Comparison of ENCODE assay signal across 8 cellular contexts in the genomic region with DNA sequence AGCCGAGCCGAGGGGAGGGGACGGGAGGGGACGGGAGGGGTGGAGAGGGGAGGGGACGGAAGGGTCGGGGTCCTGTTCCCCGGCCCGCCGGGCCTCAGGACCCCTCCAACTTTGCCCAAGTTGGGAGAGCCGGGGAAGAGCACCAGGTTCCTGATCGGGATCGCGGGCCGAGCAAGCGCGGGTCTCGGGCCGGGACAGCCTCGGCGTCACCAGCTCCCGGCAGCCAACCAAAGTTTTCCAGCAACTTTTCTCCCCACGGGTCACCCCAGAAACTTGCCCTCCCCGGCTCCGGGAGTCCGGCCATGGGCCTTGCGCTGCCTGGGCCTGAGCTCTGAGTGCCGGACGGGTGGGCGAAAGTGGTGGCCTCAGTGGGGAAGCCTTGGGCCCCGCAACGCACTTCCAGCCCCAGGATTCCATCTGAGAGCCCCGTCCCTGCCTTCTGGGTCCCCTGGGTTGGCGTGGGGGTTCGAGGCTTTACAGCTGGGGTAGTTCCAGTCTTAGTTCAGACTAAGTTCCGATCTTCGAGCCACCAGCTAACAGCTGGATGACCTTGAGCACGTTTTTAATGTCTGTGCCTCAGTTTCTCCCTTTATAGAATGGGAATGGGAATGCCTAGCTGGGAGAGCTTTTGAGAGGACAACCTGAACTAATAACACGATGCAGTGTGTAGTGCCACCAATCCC. TPM values are rescaled to one million over a fixed set of nuclear protein-coding genes. Genes with fewer than 3 reads are reported as not detected.
DNase-seq lines count a peak whose midpoint lies in the region; ATAC-seq, FAIRE-seq and TF ChIP-seq lines count a peak whose summit lies in the region.

No MANE protein-coding gene starts in this region.

- H3K36me3 Mint-ChIP-seq in neural crest cell (ENCODE audit: low read depth): no peaks in the 10 kb centered on the region

- peaks cover 34% of the 10 kb centered on the region for H3K27me3 Mint-ChIP-seq in neural crest cell (ENCODE audit: low read depth)

- peaks cover 42% of the 10 kb centered on the region for H3K4me1 Mint-ChIP-seq in neural crest cell

- TF ChIP-seq EP300 in A549 (IDR thresholded peaks at IDR 0.05): no peak

- DNase-seq in A549 (ENCODE audit: low read depth in 1 of 2, low spot score in 1 of 2): no peak
- DNase-seq in WERI-Rb-1: no peak
- no peak for DNase-seq in esophagus squamous epithelium (lab: John Stamatoyannopoulos, UW)
- DNase-seq in neural crest cell (ENCODE audit: low read depth, low spot score): no peak
- no peak for DNase-seq in cerebellar cortex (ENCODE audit: low spot score)
- DNase-seq in NCI-H526 treated with DMSO at 0.1 percent for 48 hours (lab: John Stamatoyannopoulos, UW): no peak

- no peaks in the 10 kb centered on the region for H3K9me3 Mint-ChIP-seq in neural crest cell

- H3K9me3 ChIP-seq in A549 (no peaks in the 10 kb centered on the region), WERI-Rb-1 (ENCODE audit: severe bottlenecking) (no peaks in the 10 kb centered on the region), esophagus squamous epithelium (no peaks in the 10 kb centered on the region)

- H3K27me3 ChIP-seq in WERI-Rb-1 (ENCODE audit: insufficient read depth, low read depth, severe bottlenecking): no peaks in the 10 kb centered on the region
- no peaks in the 10 kb centered on the region for H3K27me3 ChIP-seq in esophagus squamous epithelium

- TF ChIP-seq CTCF in A549 (IDR thresholded peaks at IDR 0.05) (no peak), WERI-Rb-1 (IDR thresholded peaks at IDR 0.05; ENCODE audit: low read depth, low read length) (no peak), esophagus squamous epithelium (IDR thresholded peaks at IDR 0.05) (no peak), neural crest cell (conservative IDR thresholded peaks at IDR 0.05) (no peak)

- TF ChIP-seq RAD21 in A549 (conservative IDR thresholded peaks at IDR 0.05 in 1 of 2, IDR thresholded peaks at IDR 0.05 in 1 of 2): no peak

- peak overlapping the region; percentile 82 for H3K4me3 Mint-ChIP-seq in neural crest cell

- peaks cover 37% of the 10 kb centered on the region for H3K36me3 ChIP-seq in WERI-Rb-1
- H3K36me3 ChIP-seq in esophagus squamous epithelium: peaks cover 0 to 13% (median 4%) of the 10 kb centered on the region in 3 donors

- intact Hi-C loops in esophagus squamous epithelium (cut with DNase I): no loop called here

- H3K4me1 ChIP-seq in A549: peaks cover 42% of the 10 kb centered on the region
- H3K4me1 ChIP-seq in esophagus squamous epithelium: peaks cover 64 to 86% (median 72%) of the 10 kb centered on the region in 3 donors

- H3K27ac Mint-ChIP-seq in neural crest cell (ENCODE audit: unreplicated experiment): no peak overlapping the region

- no peak for ATAC-seq in A549
- ATAC-seq in GM21737 (IDR thresholded peaks at IDR 0.05; ENCODE audit: unreplicated experiment): peak; percentile 4
- no peak for ATAC-seq in HG02588 (IDR thresholded peaks at IDR 0.05; ENCODE audit: unreplicated experiment)

- H3K4me2 ChIP-seq in A549: peak overlapping the region; percentile 90

- 0% methylated on average over 13 of the region's 38 CpGs for WGBS in A549 (ENCODE audit: missing lambda C conversion rate)
- WGBS in esophagus squamous epithelium, 2 donors: 0 to 3% methylated on average over 4 to 6 of the region's 38 CpGs

- H3K27ac ChIP-seq in A549: peak overlapping the region; percentile 88 to 100
- peak overlapping the region; percentile 55 for H3K27ac ChIP-seq in WERI-Rb-1
- H3K27ac ChIP-seq in esophagus squamous epithelium: peak overlapping the region; percentile 96 to 99 (median 97)

- H3K4me3 ChIP-seq in A549: peak overlapping the region; percentile 85
- peak overlapping the region; percentile 67 for H3K4me3 ChIP-seq in WERI-Rb-1 (ENCODE audit: low read depth, low read length)
- H3K4me3 ChIP-seq in esophagus squamous epithelium: peak overlapping the region; percentile 74 to 85 (median 82)

- FAIRE-seq in A549 (lab: Jason Lieb, UNC): no peak

- POLR2A ChIA-PET in A549 (lab: Yijun Ruan, JAX): interaction anchor here (1.2 to 3.0 kb wide), 4 partner anchors 10 to 40 kb away, joined by 4 to 20 read pairs (median 6); a partner anchor contains a TSS

- TF ChIP-seq POLR2A in A549 (IDR thresholded peaks at IDR 0.05; ENCODE audit: low read length) (no peak), esophagus squamous epithelium (IDR thresholded peaks at IDR 0.05) (no peak)

- CTCF ChIA-PET in A549 (lab: Yijun Ruan, JAX): interaction anchor here (1.2 to 17.9 kb wide), 5 partner anchors 9 to 40 kb away, joined by 3 to 209 read pairs (median 17); a partner anchor contains a TSS

TF ChIP-seq in A549, 52 proteins besides CTCF, POLR2A, EP300 and RAD21:
- TF ChIP-seq JUN (IDR thresholded peaks at IDR 0.05): peak in 1 of 2 experiments; percentile 70; a peak in 4 of 5 replicates
- TF ChIP-seq, protein P1, sequence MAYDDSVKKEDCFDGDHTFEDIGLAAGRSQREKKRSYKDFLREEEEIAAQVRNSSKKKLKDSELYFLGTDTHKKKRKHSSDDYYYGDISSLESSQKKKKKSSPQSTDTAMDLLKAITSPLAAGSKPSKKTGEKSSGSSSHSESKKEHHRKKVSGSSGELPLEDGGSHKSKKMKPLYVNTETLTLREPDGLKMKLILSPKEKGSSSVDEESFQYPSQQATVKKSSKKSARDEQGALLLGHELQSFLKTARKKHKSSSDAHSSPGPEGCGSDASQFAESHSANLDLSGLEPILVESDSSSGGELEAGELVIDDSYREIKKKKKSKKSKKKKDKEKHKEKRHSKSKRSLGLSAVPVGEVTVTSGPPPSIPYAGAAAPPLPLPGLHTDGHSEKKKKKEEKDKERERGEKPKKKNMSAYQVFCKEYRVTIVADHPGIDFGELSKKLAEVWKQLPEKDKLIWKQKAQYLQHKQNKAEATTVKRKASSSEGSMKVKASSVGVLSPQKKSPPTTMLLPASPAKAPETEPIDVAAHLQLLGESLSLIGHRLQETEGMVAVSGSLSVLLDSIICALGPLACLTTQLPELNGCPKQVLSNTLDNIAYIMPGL (CRISPR knock-in tag; IDR thresholded peaks at IDR 0.05; ENCODE audit: borderline replicate concordance): no peak
- TF ChIP-seq RARB (CRISPR knock-in tag; IDR thresholded peaks at IDR 0.05): peak; percentile 28
- TF ChIP-seq, protein P2, sequence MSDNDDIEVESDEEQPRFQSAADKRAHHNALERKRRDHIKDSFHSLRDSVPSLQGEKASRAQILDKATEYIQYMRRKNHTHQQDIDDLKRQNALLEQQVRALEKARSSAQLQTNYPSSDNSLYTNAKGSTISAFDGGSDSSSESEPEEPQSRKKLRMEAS (IDR thresholded peaks at IDR 0.05): 0 out of 2 replicates have a peak, but pooled peaks have one; percentile 21
- TF ChIP-seq, protein P3, sequence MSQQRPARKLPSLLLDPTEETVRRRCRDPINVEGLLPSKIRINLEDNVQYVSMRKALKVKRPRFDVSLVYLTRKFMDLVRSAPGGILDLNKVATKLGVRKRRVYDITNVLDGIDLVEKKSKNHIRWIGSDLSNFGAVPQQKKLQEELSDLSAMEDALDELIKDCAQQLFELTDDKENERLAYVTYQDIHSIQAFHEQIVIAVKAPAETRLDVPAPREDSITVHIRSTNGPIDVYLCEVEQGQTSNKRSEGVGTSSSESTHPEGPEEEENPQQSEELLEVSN (IDR thresholded peaks at IDR 0.05; ENCODE audit: borderline replicate concordance, low read depth): no peak
- 0 out of 2 replicates have a peak, but pooled peaks have one; percentile 17 for TF ChIP-seq FOSB (CRISPR knock-in tag; IDR thresholded peaks at IDR 0.05)
- TF ChIP-seq PHF8 (IDR thresholded peaks at IDR 0.05; ENCODE audit: borderline replicate concordance, low read depth): 0 out of 2 replicates have a peak, but pooled peaks have one; percentile 24

RNA-seq across cellular contexts. Expression of a gene that starts 0.5 kb away (rescaled TPM):
- 23.1 and 23.5 TPM in 2 replicates for polyA plus RNA-seq in A549 (2011; rRNA removed)
- 26.7 and 39.4 TPM in 2 replicates for polyA plus RNA-seq in A549 (2012; cell fraction: cytosol; rRNA removed)
- 101 and 103 TPM in 2 replicates for polyA plus RNA-seq in A549 (2012; cell fraction: nucleus; rRNA removed)
- 11.6 to 16.3 TPM (median 14.7 TPM) in 3 replicates for polyA plus RNA-seq in A549 (2017; fragmentation: RNase III; extraction: RNeasy Plus Mini Kit Qiagen cat#74134 plus additional on column Dnase treatment)
- polyA minus RNA-seq in A549 (2011; rRNA and poly(A)+ RNA removed): 36.5 and 49.9 TPM in 2 replicates
- 100 to 1,000 TPM in 1 of 4 donors, 10 to 100 TPM in 3; 11.6 to 132 (median 49.0) TPM for total RNA-seq in esophagus squamous epithelium
- 3.0 and 3.6 TPM in 2 replicates for total RNA-seq in neural crest cell

RNA-seq across cellular contexts. Expression of a gene that starts 39.7 kb away (rescaled TPM):
- 45.4 and 47.2 TPM in 2 replicates for polyA plus RNA-seq in A549 (2011; rRNA removed)
- 19.4 and 20.5 TPM in 2 replicates for polyA plus RNA-seq in A549 (2012; cell fraction: cytosol; rRNA removed)
- polyA plus RNA-seq in A549 (2012; cell fraction: nucleus; rRNA removed): 9.2 and 17.5 TPM in 2 replicates
- 38.5 to 42.5 TPM (median 39.4 TPM) in 3 replicates for polyA plus RNA-seq in A549 (2017; fragmentation: RNase III; extraction: RNeasy Plus Mini Kit Qiagen cat#74134 plus additional on column Dnase treatment)
- 9.9 and 11.4 TPM in 2 replicates for polyA minus RNA-seq in A549 (2011; rRNA and poly(A)+ RNA removed)
- total RNA-seq in esophagus squamous epithelium: 10 to 100 TPM; 45.5 to 67.9 (median 56.5) TPM
- 77.3 and 83.4 TPM in 2 replicates for total RNA-seq in neural crest cell
